28 cellular contexts compared by ENCODE assay signal in the genomic region with DNA sequence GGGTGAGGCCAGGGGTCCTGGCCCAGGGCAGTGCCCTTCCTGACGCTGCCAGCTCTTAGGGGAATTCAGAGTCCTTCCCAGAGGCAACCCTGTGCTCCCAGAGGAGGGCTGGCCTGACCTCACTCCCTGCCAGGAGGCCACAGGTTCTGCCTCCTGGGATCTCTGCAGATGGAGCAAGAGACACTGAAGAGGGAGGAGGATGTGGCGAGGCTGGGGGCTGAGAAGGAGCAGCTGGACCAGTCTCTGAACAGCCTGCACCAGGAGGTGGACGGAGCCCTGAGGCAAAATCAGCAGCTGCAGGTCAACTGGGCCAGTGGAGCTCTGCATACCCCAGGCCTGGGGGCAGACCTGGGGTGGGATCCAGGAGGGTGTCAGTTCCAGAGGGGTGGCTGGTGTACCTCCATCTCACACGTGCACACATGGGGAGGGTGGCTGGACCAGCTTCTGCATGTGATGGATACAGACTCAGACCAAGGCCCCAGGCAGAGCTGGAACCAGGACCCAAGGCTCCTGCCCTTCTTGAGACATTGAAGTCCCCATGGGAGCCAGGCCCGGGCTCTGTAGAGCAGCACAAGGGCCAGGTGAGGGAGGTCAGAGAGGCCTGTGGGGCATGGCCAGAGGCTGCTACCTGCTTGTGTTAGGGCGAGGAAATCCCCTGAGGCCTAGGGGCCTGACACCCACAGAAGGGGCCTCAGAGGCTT. TPM values are rescaled to one million over a fixed set of nuclear protein-coding genes. Genes with fewer than 3 reads are reported as not detected.
DNase-seq lines count a peak whose midpoint lies in the region; ATAC-seq and TF ChIP-seq lines count a peak whose summit lies in the region.
"Had no signal": no experiment of that assay in that cellular context is flagged by ENCODE, and none has a peak within 500 bp of the region (broad histone marks: within the 10 kb centered on the region; RNA-seq: fewer than 3 reads in every experiment).

No MANE protein-coding gene starts in this region.

- no peak overlapping the region for H3K4me3 ChIP-seq in left lung
- H3K4me3 ChIP-seq in spleen = no peak overlapping the region
- H3K4me3 ChIP-seq: adrenal gland, colonic mucosa, esophagus squamous epithelium, gastroesophageal sphincter, GM23248, K562, lung, MG63 had no signal

- intact Hi-C loops in left lung (cut with DNase I) (no loop called here), spleen (cut with DNase I; ENCODE audit: low total_unique reads) (no loop called here)

- H3K27ac ChIP-seq in C4-2B = peak overlapping the region; percentile 98
- peak overlapping the region; percentile 73; the same call in 1 of the 2 replicates for H3K27ac ChIP-seq in RWPE1
- H3K27ac ChIP-seq in left lung = no peak overlapping the region
- no peak overlapping the region for H3K27ac ChIP-seq in spleen
- H3K27ac ChIP-seq: colonic mucosa, GM23248 had no signal

- POLR2A ChIA-PET in RWPE1 (lab: Yijun Ruan, JAX; ENCODE audit: low non-redundant PET) = no interaction called here

- H3K27me3 ChIP-seq in left lung (peaks cover 0 to 5% of the 10 kb centered on the region in 2 donors), spleen (replicated peaks in 1 of 7) (peaks cover 0 to 9% (median 0%) of the 10 kb centered on the region in 7 donors)
- H3K27me3 ChIP-seq: adrenal gland, colonic mucosa, MG63 had no signal

- no peak for DNase-seq in RWPE1 (ENCODE audit: low spot score)
- peak; percentile 30 to 65 for DNase-seq in left lung
- peak; percentile 58 for DNase-seq in spleen
- no peak for DNase-seq in NCI-H1694 (lab: John Stamatoyannopoulos, UW)
- no peak for DNase-seq in NOMO-1 treated with DMSO at 0.1 percent for 48 hours (lab: John Stamatoyannopoulos, UW; ENCODE audit: unreplicated experiment)
- DNase-seq: activated CD4-positive, alpha-beta T cell treated with anti-CD3 and anti-CD28 coated beads, Interleukin-2, amount 50 U/mL, for 4 hours; activated effector memory CD4-positive, alpha-beta T cell treated with anti-CD3 and anti-CD28 coated beads, Interleukin-2, amount 50 U/mL, for 16 hours; colonic mucosa; DMS153; endodermal cell; esophagus squamous epithelium; hypothalamus; MG63; NCI-H446; NCI-H82; OCI-M1; SHP77; stimulated activated CD4-positive, alpha-beta T cell treated with anti-CD3 and anti-CD28 coated beads, Interleukin-4, amount 100 ng/mL, for 4 hours; stimulated activated naive CD8-positive, alpha-beta T cell treated with anti-CD3 and anti-CD28 coated beads, Interleukin-15, Interleukin-2, amounts not matched to agents 100 U/mL and 50 U/mL, for 24 hours; T1000 had no signal

- CTCF ChIA-PET in RWPE1 (lab: Yijun Ruan, JAX) = interaction anchor here (3.3 kb wide), 1 partner anchor 138 kb away, joined by 9 read pairs; no protein-coding TSS in a partner anchor

- TF ChIP-seq CTCF in C4-2B (conservative IDR thresholded peaks at IDR 0.05) = no peak
- no peak for TF ChIP-seq CTCF in RWPE1 (conservative IDR thresholded peaks at IDR 0.05; ENCODE audit: low read depth)
- TF ChIP-seq CTCF in left lung (IDR thresholded peaks at IDR 0.05) = no peak
- no peak for TF ChIP-seq CTCF in spleen (IDR thresholded peaks at IDR 0.05 in 8 of 11, conservative IDR thresholded peaks at IDR 0.05 in 3 of 11)

- no peaks in the 10 kb centered on the region for H3K9me3 ChIP-seq in left lung
- H3K9me3 ChIP-seq in spleen = peaks cover 0 to 9% (median 0%) of the 10 kb centered on the region in 8 donors
- H3K9me3 ChIP-seq: colonic mucosa, MG63 had no signal

- peaks cover 21 to 26% of the 10 kb centered on the region in 2 donors for H3K4me1 ChIP-seq in left lung
- H3K4me1 ChIP-seq in spleen = peaks cover 0 to 54% (median 29%) of the 10 kb centered on the region in 6 donors

- H3K36me3 ChIP-seq in left lung (no peaks in the 10 kb centered on the region), spleen (no peaks in the 10 kb centered on the region)
- H3K36me3 ChIP-seq: adrenal gland, colonic mucosa, esophagus squamous epithelium, gastroesophageal sphincter, MG63 had no signal

- no peak for TF ChIP-seq POLR2A in spleen (IDR thresholded peaks at IDR 0.05)

- ATAC-seq in left lung = no peak
- no peak for ATAC-seq in HG03342 (IDR thresholded peaks at IDR 0.05; ENCODE audit: unreplicated experiment)
- ATAC-seq in HG02981 (IDR thresholded peaks at IDR 0.05; ENCODE audit: unreplicated experiment) = no peak
- ATAC-seq: gastroesophageal sphincter; stimulated activated naive CD8-positive, alpha-beta T cell treated with anti-CD3 and anti-CD28 coated beads, Interleukin-15, Interleukin-2, amounts not matched to agents 100 U/mL and 50 U/mL, for 24 hours had no signal

- 86 to 93% (median 89%) methylated on average over 3 to 6 of the region's 6 CpGs for WGBS in spleen, 5 donors

RNA-seq across cellular contexts. Expression of a gene that starts 9.7 kb away (rescaled TPM):
- total RNA-seq in left lung (10 to 100 TPM; 36.4 to 48.2 TPM), spleen (10 to 100 TPM; 41.2 to 85.3 (median 66.2) TPM)
- polyA plus RNA-seq in spleen = 1 to 10 TPM; 2.6 to 9.5 (median 4.6) TPM

Comparison
In these comparisons a context has a peak if more than half of its experiments do, and no peak if none do; other contexts are left out.
1. H3K27ac ChIP-seq: peak in C4-2B (single experiment) and RWPE1 (single experiment); none in left lung (0 of 2) and spleen (0 of 8).
2. DNase-seq: peak in left lung (2 of 2) and spleen (single experiment); none in RWPE1 (single experiment), NCI-H1694 (single experiment) and NOMO-1 treated with DMSO at 0.1 percent for 48 hours (single experiment).